ENCODE assay signal across 23 cellular contexts in the genomic region with DNA sequence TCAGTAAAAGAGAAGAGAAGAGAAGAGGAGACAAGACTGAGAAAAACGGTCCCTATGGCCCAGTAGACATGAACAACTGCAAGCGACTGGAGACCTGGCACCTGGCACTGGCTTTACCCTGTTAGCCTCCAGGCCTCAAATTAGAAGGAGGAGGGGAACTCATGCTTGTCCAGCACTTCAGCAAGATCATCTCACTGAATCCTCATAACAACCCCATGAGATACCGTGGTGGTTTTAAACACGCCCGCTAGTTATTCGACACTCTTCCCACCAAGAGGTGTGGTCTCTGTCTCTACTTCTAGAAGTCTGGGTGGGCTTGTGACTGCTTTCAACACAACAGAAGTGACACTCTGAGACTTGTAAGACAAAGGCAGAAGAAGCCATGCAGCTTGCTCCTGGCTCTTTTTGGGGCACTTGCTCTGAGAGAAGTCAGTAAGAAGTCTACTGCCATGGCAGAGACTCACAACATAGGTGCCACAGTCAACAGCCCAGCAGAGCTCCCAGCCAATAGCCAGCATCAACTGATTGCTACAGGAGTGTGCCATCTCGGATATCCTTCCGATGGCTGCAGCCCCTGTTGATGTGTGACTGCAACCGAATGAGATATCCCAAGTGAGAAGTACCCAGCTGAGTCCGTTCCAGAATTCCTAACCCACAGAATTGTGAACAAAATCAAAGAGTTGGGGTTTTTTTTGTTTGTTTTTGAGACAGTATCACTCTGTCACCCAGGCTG. TPM values are rescaled to one million over a fixed set of nuclear protein-coding genes. Genes with fewer than 3 reads are reported as not detected.
A peak's percentile ranks its signal among the peaks of the same experiment; 100 is the strongest.
DNase-seq lines count a peak whose midpoint lies in the region; ATAC-seq and TF ChIP-seq lines count a peak whose summit lies in the region.
"Had no signal": no experiment of that assay in that cellular context is flagged by ENCODE, and none has a peak within 500 bp of the region (broad histone marks: within the 10 kb centered on the region; RNA-seq: fewer than 3 reads in every experiment).

No MANE protein-coding gene starts in this region.

- DNase-seq in adrenal gland = no peak
- DNase-seq in left ventricle myocardium superior = no peak
- no peak for DNase-seq in GM23338 (ENCODE audit: low spot score)
- no peak for DNase-seq in NCI-H1694 (lab: John Stamatoyannopoulos, UW)
- no peak for DNase-seq in NCI-H2196 treated with DMSO at 0.1 percent for 48 hours (lab: John Stamatoyannopoulos, UW; ENCODE audit: unreplicated experiment)
- DNase-seq: activated CD4-positive, CD25-positive, alpha-beta regulatory T cell; activated CD8-positive, alpha-beta memory T cell treated with anti-CD3 and anti-CD28 coated beads for 24 hours; activated naive CD8-positive, alpha-beta T cell treated with anti-CD3 and anti-CD28 coated beads, Interleukin-2, amount 50 U/mL, for 24 hours; CD8-positive, alpha-beta T cell; effector CD8-positive, alpha-beta T cell; NCI-H146; NCI-H345; SIG-M5; stimulated activated CD4-positive, alpha-beta T cell treated with anti-CD3 and anti-CD28 coated beads, Interleukin-12 subunit alpha, Interleukin-12 subunit beta, amount 100 ng/mL, for 4 hours had no signal

- peak overlapping the region in 6 of 11 experiments; percentile 11 to 60 (median 49); a peak in 8 of 22 replicates for H3K9ac ChIP-seq in BLaER1 treated with 17β-estradiol and CSF1 and Interleukin-3, amounts not matched to agents 10 nM and 100 nM
- H3K9ac ChIP-seq in skeletal muscle satellite cell (ENCODE audit: low read depth, low read length) = peak overlapping the region; percentile 20
- H3K9ac ChIP-seq: parathyroid adenoma had no signal

- H3K4me1 ChIP-seq in BLaER1 treated with 17β-estradiol and CSF1 and Interleukin-3, amounts not matched to agents 10 nM and 100 nM = peaks cover 31 to 87% (median 71%) of the 10 kb centered on the region in 10 experiments
- H3K4me1 ChIP-seq in adrenal gland (replicated peaks in 1 of 2) (peaks cover 0 to 10% of the 10 kb centered on the region in 2 donors), skeletal muscle satellite cell (ENCODE audit: control insufficient read depth, insufficient read depth, low read length) (peaks cover 20% of the 10 kb centered on the region), GM23338 (ENCODE audit: insufficient read depth) (no peaks in the 10 kb centered on the region)
- H3K4me1 ChIP-seq: parathyroid adenoma, upper lobe of left lung had no signal

- no peaks in the 10 kb centered on the region for H3K79me2 ChIP-seq in GM23338 (replicated peaks; ENCODE audit: insufficient read depth)
- H3K79me2 ChIP-seq: parathyroid adenoma had no signal

- H3K4me2 ChIP-seq in BLaER1 treated with 17β-estradiol and CSF1 and Interleukin-3, amounts not matched to agents 10 nM and 100 nM = peak overlapping the region; percentile 40 to 65 (median 59); a peak in 21 of 22 replicates
- H3K4me2 ChIP-seq in skeletal muscle satellite cell (ENCODE audit: low read length) (no peak overlapping the region), GM23338 (no peak overlapping the region)

- H3K27me3 Mint-ChIP-seq in GM23338 (ENCODE audit: insufficient read depth, low read depth, poor library complexity) = peaks cover 11% of the 10 kb centered on the region
- H3K27me3 Mint-ChIP-seq: activated naive CD8-positive, alpha-beta T cell treated with anti-CD3 and anti-CD28 coated beads, Interleukin-2, amount 50 U/mL, for 24 hours; central memory CD8-positive, alpha-beta T cell had no signal

- TF ChIP-seq CTCF in adrenal gland (IDR thresholded peaks at IDR 0.05) = no peak
- TF ChIP-seq CTCF in GM23338 (conservative IDR thresholded peaks at IDR 0.05; ENCODE audit: low read depth in 2 of 2) = no peak

- intact Hi-C loops in adrenal gland (cut with DNase I) (no loop called here), left ventricle myocardium superior (cut with micrococcal nuclease) (no loop called here)

- TF ChIP-seq POLR2A in adrenal gland (IDR thresholded peaks at IDR 0.05) = no peak

- 86 to 100% (median 90%) methylated on average over 7 to 10 of the region's 10 CpGs for WGBS in adrenal gland, 4 donors

- no peaks in the 10 kb centered on the region for H3K27me3 ChIP-seq in BLaER1 treated with 17β-estradiol and CSF1 and Interleukin-3, amounts not matched to agents 10 nM and 100 nM
- H3K27me3 ChIP-seq in adrenal gland = no peaks in the 10 kb centered on the region
- H3K27me3 ChIP-seq in skeletal muscle satellite cell (ENCODE audit: control insufficient read depth, insufficient read depth, low read length) = no peaks in the 10 kb centered on the region
- no peaks in the 10 kb centered on the region for H3K27me3 ChIP-seq in GM23338 (ENCODE audit: insufficient read depth)
- H3K27me3 ChIP-seq: upper lobe of left lung had no signal

- peaks cover 0 to 21% (median 10%) of the 10 kb centered on the region in 11 experiments; a peak in 9 of 22 replicates for H3K9me3 ChIP-seq in BLaER1 treated with 17β-estradiol and CSF1 and Interleukin-3, amounts not matched to agents 10 nM and 100 nM (replicated peaks in 1 of 11)
- H3K9me3 ChIP-seq in adrenal gland (replicated peaks in 1 of 3) (no peaks in the 10 kb centered on the region), skeletal muscle satellite cell (replicated peaks; ENCODE audit: low read length) (no peaks in the 10 kb centered on the region)
- H3K9me3 ChIP-seq: upper lobe of left lung had no signal

- peaks cover 0 to 72% (median 29%) of the 10 kb centered on the region in 11 experiments; a peak in 18 of 22 replicates for H4K20me1 ChIP-seq in BLaER1 treated with 17β-estradiol and CSF1 and Interleukin-3, amounts not matched to agents 10 nM and 100 nM
- H4K20me1 ChIP-seq in GM23338 (replicated peaks; ENCODE audit: insufficient read depth) = no peaks in the 10 kb centered on the region

- ATAC-seq in left ventricle myocardium superior = peak; percentile 66
- ATAC-seq in GM23338 = no peak
- no peak for ATAC-seq in GM18520 (IDR thresholded peaks at IDR 0.05; ENCODE audit: unreplicated experiment)
- ATAC-seq: activated naive CD8-positive, alpha-beta T cell treated with anti-CD3 and anti-CD28 coated beads, Interleukin-2, amount 50 U/mL, for 24 hours; CD8-positive, alpha-beta T cell; stimulated activated effector memory CD8-positive, alpha-beta T cell treated with anti-CD3 and anti-CD28 coated beads, Interleukin-12 subunit alpha, Interleukin-12 subunit beta, amount 100 ng/mL, for 72 hours had no signal

- H3K4me3 Mint-ChIP-seq in GM23338 = no peak overlapping the region
- H3K4me3 Mint-ChIP-seq: activated naive CD8-positive, alpha-beta T cell treated with anti-CD3 and anti-CD28 coated beads, Interleukin-2, amount 50 U/mL, for 24 hours; activated T-helper 1 cell treated with anti-CD3 and anti-CD28 coated beads, Interleukin-12 subunit alpha, Interleukin-12 subunit beta, Interleukin-2, Interleukin-4 antibody, amounts not matched to agents 30 ng/mL and 10 ng/mL and 1 ng/mL, durations not matched to agents 14 hours and 24 hours and 36 hours; CD8-positive, alpha-beta T cell; central memory CD8-positive, alpha-beta T cell; stimulated activated effector memory CD8-positive, alpha-beta T cell treated with anti-CD3 and anti-CD28 coated beads, Interleukin-12 subunit alpha, Interleukin-12 subunit beta, amount 100 ng/mL, for 72 hours; T-helper 2 cell treated with Interferon-gamma antibody and Interleukin-4, amounts not matched to agents 5 μg/mL and 100 μg/mL, for 36 hours had no signal

- peaks cover 3% of the 10 kb centered on the region; the same call in 1 of the 3 replicates for H3K36me3 Mint-ChIP-seq in GM23338 (ENCODE audit: low read depth)
- H3K36me3 Mint-ChIP-seq: CD8-positive, alpha-beta T cell; stimulated activated effector memory CD8-positive, alpha-beta T cell treated with anti-CD3 and anti-CD28 coated beads, Interleukin-12 subunit alpha, Interleukin-12 subunit beta, amount 100 ng/mL, for 72 hours had no signal

- no peaks in the 10 kb centered on the region for H3K9me3 Mint-ChIP-seq in GM23338
- H3K9me3 Mint-ChIP-seq: activated naive CD8-positive, alpha-beta T cell treated with anti-CD3 and anti-CD28 coated beads, Interleukin-2, amount 50 U/mL, for 24 hours; activated T-helper 1 cell treated with anti-CD3 and anti-CD28 coated beads, Interleukin-12 subunit alpha, Interleukin-12 subunit beta, Interleukin-2, Interleukin-4 antibody, amounts not matched to agents 30 ng/mL and 10 ng/mL and 1 ng/mL, durations not matched to agents 14 hours and 24 hours and 36 hours; CD8-positive, alpha-beta T cell; central memory CD8-positive, alpha-beta T cell; stimulated activated effector memory CD8-positive, alpha-beta T cell treated with anti-CD3 and anti-CD28 coated beads, Interleukin-12 subunit alpha, Interleukin-12 subunit beta, amount 100 ng/mL, for 72 hours; T-helper 2 cell treated with Interferon-gamma antibody and Interleukin-4, amounts not matched to agents 5 μg/mL and 100 μg/mL, for 36 hours had no signal

- no peaks in the 10 kb centered on the region for H3K9me2 ChIP-seq in GM23338 (ENCODE audit: insufficient read depth)

- no peak overlapping the region for H3K4me3 ChIP-seq in BLaER1 treated with 17β-estradiol and CSF1 and Interleukin-3, amounts not matched to agents 10 nM and 100 nM
- H3K4me3 ChIP-seq in adrenal gland (no peak overlapping the region), skeletal muscle satellite cell (ENCODE audit: low read length) (no peak overlapping the region), GM23338 (no peak overlapping the region)
- H3K4me3 ChIP-seq: upper lobe of left lung had no signal

- H3F3A ChIP-seq in GM23338 (replicated peaks; ENCODE audit: low read depth) = no peaks in the 10 kb centered on the region

- H3K27ac ChIP-seq in BLaER1 treated with 17β-estradiol and CSF1 and Interleukin-3, amounts not matched to agents 10 nM and 100 nM = peak overlapping the region in 7 of 11 experiments; percentile 2 to 62 (median 53); a peak in 10 of 22 replicates
- H3K27ac ChIP-seq in adrenal gland (peak overlapping the region in 3 of 5 donors; percentile 69 to 90 (median 81)), GM23338 (ENCODE audit: low read depth) (no peak overlapping the region)
- H3K27ac ChIP-seq: parathyroid adenoma had no signal

- H2AFZ ChIP-seq in GM23338 = no peak overlapping the region
- H2AFZ ChIP-seq: parathyroid adenoma had no signal

- no peak overlapping the region for H3K27ac Mint-ChIP-seq in GM23338
- H3K27ac Mint-ChIP-seq: activated naive CD8-positive, alpha-beta T cell treated with anti-CD3 and anti-CD28 coated beads, Interleukin-2, amount 50 U/mL, for 24 hours; activated T-helper 1 cell treated with anti-CD3 and anti-CD28 coated beads, Interleukin-12 subunit alpha, Interleukin-12 subunit beta, Interleukin-2, Interleukin-4 antibody, amounts not matched to agents 30 ng/mL and 10 ng/mL and 1 ng/mL, durations not matched to agents 14 hours and 24 hours and 36 hours; CD8-positive, alpha-beta T cell; stimulated activated effector memory CD8-positive, alpha-beta T cell treated with anti-CD3 and anti-CD28 coated beads, Interleukin-12 subunit alpha, Interleukin-12 subunit beta, amount 100 ng/mL, for 72 hours; T-helper 2 cell treated with Interferon-gamma antibody and Interleukin-4, amounts not matched to agents 5 μg/mL and 100 μg/mL, for 36 hours had no signal

- peaks cover 0 to 28% (median 6%) of the 10 kb centered on the region in 11 experiments; a peak in 10 of 22 replicates for H3K36me3 ChIP-seq in BLaER1 treated with 17β-estradiol and CSF1 and Interleukin-3, amounts not matched to agents 10 nM and 100 nM
- H3K36me3 ChIP-seq in adrenal gland (replicated peaks in 1 of 2) (no peaks in the 10 kb centered on the region), skeletal muscle satellite cell (ENCODE audit: insufficient read depth, low read length) (no peaks in the 10 kb centered on the region), GM23338 (ENCODE audit: insufficient read depth) (no peaks in the 10 kb centered on the region)
- H3K36me3 ChIP-seq: upper lobe of left lung had no signal

- peaks cover 4% of the 10 kb centered on the region; the same call in 1 of the 3 replicates for H3K4me1 Mint-ChIP-seq in GM23338

RNA-seq across cellular contexts. Expression of a gene that starts 34.1 kb away (rescaled TPM):
- total RNA-seq in adrenal gland (10 to 100 TPM; 21.7 to 42.9 (median 30.6) TPM), left ventricle myocardium superior (16.4 TPM)
- polyA plus RNA-seq in adrenal gland (10 to 100 TPM; 13.7 to 16.0 (median 14.0) TPM), GM23338 (2016; fragmentation: Nextera tagmentation; extraction: Ambion mirVana) (25.5 and 25.8 TPM in 2 replicates)
- total RNA-seq in skeletal muscle satellite cell (2012; rRNA removed) = 5.6 and 7.0 TPM in 2 replicates
- 60.8 TPM in 2 replicates for total RNA-seq in GM23338 (2014; rRNA removed; shearing (Covaris generic))

Comparison
In these comparisons a context has a peak if more than half of its experiments do, and no peak if none do; other contexts are left out.
1. H3K4me2 ChIP-seq: peak in BLaER1 treated with 17β-estradiol and CSF1 and Interleukin-3, amounts not matched to agents 10 nM and 100 nM (11 of 11); none in skeletal muscle satellite cell (single experiment) and GM23338 (single experiment).